Comparison of ENCODE assay signal across 8 cellular contexts in genomic region chr16:66751135-66751991, GRCh38. TPM values are rescaled to one million over a fixed set of nuclear protein-coding genes. Genes with fewer than 3 reads are reported as not detected.
A peak's percentile ranks its signal among the peaks of the same experiment; 100 is the strongest.
DNase-seq lines count a peak whose midpoint lies in the region; ATAC-seq and TF ChIP-seq lines count a peak whose summit lies in the region.

Gene DYNC1LI2, minus strand, starts transcription at chr16:66751609. Its CDS starts 18 bp downstream, at chr16:66751591.

- TF ChIP-seq POLR2A in esophagus muscularis mucosa (IDR thresholded peaks at IDR 0.05; ENCODE audit: low read depth): no peak

- WGBS in esophagus muscularis mucosa: under 1% methylated on average over 31 of the region's 110 CpGs

- no peaks in the 10 kb centered on the region for H3K9me3 Mint-ChIP-seq in Calu3 (ENCODE audit: low read depth, unreplicated experiment)

- CTCF ChIA-PET in Calu3 (lab: Charles Lee): interaction anchor here (0.6 to 2.2 kb wide), 6 partner anchors 10 to 129 kb away, joined by 3 to 20 read pairs (median 3); partner anchors contain the start of genes NAE1 and PDP2

- H3K27me3 Mint-ChIP-seq in Calu3 (ENCODE audit: unreplicated experiment): no peaks in the 10 kb centered on the region

- peak within 1 kb of the TSS; percentile 83 for H3K4me3 Mint-ChIP-seq in Calu3 (ENCODE audit: low read depth, unreplicated experiment)

- peak within 1 kb of the TSS; percentile 74 for H3K27ac Mint-ChIP-seq in Calu3 (ENCODE audit: unreplicated experiment)

- H3K27ac ChIP-seq in esophagus muscularis mucosa (replicated peaks in 1 of 4): peak within 1 kb of the TSS; percentile 89 to 96 (median 90)
- H3K27ac ChIP-seq in muscle layer of duodenum (ENCODE audit: low read length): peak within 1 kb of the TSS; percentile 76

- intact Hi-C loops in Calu3 (cut with micrococcal nuclease; ENCODE audit: unreplicated experiment) (no loop called here), esophagus muscularis mucosa (cut with DNase I) (loop anchor here (5.0 kb wide), 2 partner anchors 54 to 144 kb away; partner anchors contain the start of gene CMTM4)

- H3K36me3 Mint-ChIP-seq in Calu3 (ENCODE audit: insufficient read depth, unreplicated experiment): peaks cover 54% of the 10 kb centered on the region

- H3K27me3 ChIP-seq in esophagus muscularis mucosa: no peaks in the 10 kb centered on the region
- no peaks in the 10 kb centered on the region for H3K27me3 ChIP-seq in muscle layer of duodenum (ENCODE audit: low read depth, low read length)

- TF ChIP-seq CTCF in Calu3 (IDR thresholded peaks at IDR 0.05; ENCODE audit: unreplicated experiment) (peak; percentile 93), esophagus muscularis mucosa (IDR thresholded peaks at IDR 0.05) (peak; percentile 91 to 98 (median 93))

- BruUV-seq in Calu3 (replicated peaks; lab: Mats Ljungman, UMichigan): no TSS peak

- H3K4me3 ChIP-seq in esophagus muscularis mucosa: peak within 1 kb of the TSS; percentile 85 to 100 (median 93)
- H3K4me3 ChIP-seq in muscle layer of duodenum (ENCODE audit: low read depth in 1 of 2, low read length in 2 of 2): peak within 1 kb of the TSS; percentile 94 to 100

- no peaks in the 10 kb centered on the region for H3K9me3 ChIP-seq in esophagus muscularis mucosa
- no peaks in the 10 kb centered on the region for H3K9me3 ChIP-seq in muscle layer of duodenum (ENCODE audit: control insufficient read depth in 1 of 2, low read length in 2 of 2)

- peaks cover 32% of the 10 kb centered on the region for H3K4me1 Mint-ChIP-seq in Calu3 (ENCODE audit: low read depth, unreplicated experiment)

- H3K4me1 ChIP-seq in esophagus muscularis mucosa (peaks cover 30 to 58% (median 51%) of the 10 kb centered on the region in 4 donors), muscle layer of duodenum (ENCODE audit: control insufficient read depth in 1 of 2, insufficient read depth in 2 of 2, low read length in 2 of 2) (peaks cover 15 to 37% of the 10 kb centered on the region in 2 donors)

- no peak for TF ChIP-seq EP300 in esophagus muscularis mucosa (IDR thresholded peaks at IDR 0.05)

- ATAC-seq in GM19463 (IDR thresholded peaks at IDR 0.05; ENCODE audit: unreplicated experiment): peak; percentile 89

- H3K36me3 ChIP-seq in esophagus muscularis mucosa: peaks cover 11 to 35% (median 23%) of the 10 kb centered on the region in 4 donors
- peaks cover 10 to 16% of the 10 kb centered on the region in 2 donors for H3K36me3 ChIP-seq in muscle layer of duodenum (ENCODE audit: control insufficient read depth in 1 of 2, insufficient read depth in 2 of 2, low read length in 2 of 2)

- DNase-seq in Calu3 (peak; percentile 93), HPDE6-E6E7 (ENCODE audit: extremely low spot score) (peak; percentile 86), esophagus muscularis mucosa (ENCODE audit: extremely low spot score) (no peak)
- DNase-seq in activated T-cell treated with anti-CD3 and anti-CD28 coated beads, Interleukin-2, amount 50 U/mL, for 48 hours: peak; percentile 85 to 90
- peak; percentile 58 to 76 for DNase-seq in stimulated activated CD8-positive, alpha-beta memory T cell treated with anti-CD3 and anti-CD28 coated beads, Interleukin-7, amount 100 ng/mL, for 4 hours (ENCODE audit: low read depth in 2 of 2)

TF ChIP-seq in PFSK-1, 5 proteins besides CTCF, POLR2A, EP300 and RAD21:
- no peak for TF ChIP-seq SIN3A (IDR thresholded peaks at IDR 0.05; ENCODE audit: borderline replicate concordance, insufficient read depth, low read length)
- peak; percentile 82 for TF ChIP-seq FOXP2 (optimal IDR thresholded peaks at IDR 0.05; ENCODE audit: borderline replicate concordance, extremely low read depth, extremely low read length, insufficient read depth)
- peak; percentile 62; the same call in 1 of the 2 replicates for TF ChIP-seq POLR2AphosphoS5 (IDR thresholded peaks at IDR 0.05; ENCODE audit: low read depth, low read length)
- peak; percentile 63; the same call in 1 of the 2 replicates for TF ChIP-seq TAF1 (IDR thresholded peaks at IDR 0.05; ENCODE audit: borderline replicate concordance, insufficient read depth, low read length)
- no peak for TF ChIP-seq REST (IDR thresholded peaks at IDR 0.05; ENCODE audit: insufficient read depth in 1 of 2, low read depth in 2 of 2, low read length in 2 of 2)

RNA-seq across cellular contexts. Expression of gene DYNC1LI2, which starts in this region (rescaled TPM):
- total RNA-seq in Calu3 (2022) (152 and 163 TPM in 2 replicates), esophagus muscularis mucosa (100 to 1,000 TPM; 167 to 203 (median 186) TPM)
- polyA plus RNA-seq in PFSK-1 (2012; ENCODE audit: insufficient read length, low read depth): 45.1 TPM
